ENCODE assay signal across 8 cellular contexts in genomic region chr22:41762980-41763779, GRCh38. TPM values are rescaled to one million over a fixed set of nuclear protein-coding genes. Genes with fewer than 3 reads are reported as not detected.
A peak's percentile ranks its signal among the peaks of the same experiment; 100 is the strongest.
DNase-seq lines count a peak whose midpoint lies in the region; ATAC-seq and TF ChIP-seq lines count a peak whose summit lies in the region.

No MANE protein-coding gene starts in this region.

- H3K79me2 ChIP-seq in OCI-LY1 (ENCODE audit: insufficient read depth, low read length) = no peaks in the 10 kb centered on the region
- H3K79me2 ChIP-seq in osteoblast (ENCODE audit: insufficient read depth, low read length) = no peaks in the 10 kb centered on the region

- H3K27ac ChIP-seq in heart right ventricle (no peak overlapping the region), right atrium auricular region (no peak overlapping the region), OCI-LY1 (ENCODE audit: low read depth, low read length, poor library complexity, severe bottlenecking) (no peak overlapping the region), osteoblast (ENCODE audit: low read depth, low read length) (no peak overlapping the region), suprapubic skin (no peak overlapping the region)

- no peak for TF ChIP-seq EP300 in suprapubic skin (IDR thresholded peaks at IDR 0.05)

- H3K27me3 ChIP-seq in heart right ventricle = peaks cover 0 to 8% (median 0%) of the 10 kb centered on the region in 7 donors
- H3K27me3 ChIP-seq in right atrium auricular region = no peaks in the 10 kb centered on the region
- H3K27me3 ChIP-seq in OCI-LY1 (ENCODE audit: insufficient read depth, low read length) = no peaks in the 10 kb centered on the region
- no peaks in the 10 kb centered on the region for H3K27me3 ChIP-seq in osteoblast (ENCODE audit: insufficient read depth, low read length)
- H3K27me3 ChIP-seq in suprapubic skin = no peaks in the 10 kb centered on the region

- H3K9ac ChIP-seq in OCI-LY1 (ENCODE audit: low read length) = no peak overlapping the region

- TF ChIP-seq CTCF in heart right ventricle (IDR thresholded peaks at IDR 0.05) = peak in 6 of 9 donors; percentile 15 to 45 (median 34)
- peak in 1 of 2 donors; percentile 24 for TF ChIP-seq CTCF in right atrium auricular region (IDR thresholded peaks at IDR 0.05)
- peak; percentile 89 for TF ChIP-seq CTCF in OCI-LY1 (IDR thresholded peaks at IDR 0.05; ENCODE audit: low read length)
- peak; percentile 49 for TF ChIP-seq CTCF in osteoblast (IDR thresholded peaks at IDR 0.05; ENCODE audit: extremely low read depth, low read depth, low read length)
- no peak for TF ChIP-seq CTCF in suprapubic skin (IDR thresholded peaks at IDR 0.05)

- H3K9me3 ChIP-seq in heart right ventricle = no peaks in the 10 kb centered on the region
- no peaks in the 10 kb centered on the region for H3K9me3 ChIP-seq in right atrium auricular region
- H3K9me3 ChIP-seq in OCI-LY1 (ENCODE audit: low read length) = no peaks in the 10 kb centered on the region
- H3K9me3 ChIP-seq in osteoblast (ENCODE audit: low read depth, low read length) = no peaks in the 10 kb centered on the region
- H3K9me3 ChIP-seq in suprapubic skin = no peaks in the 10 kb centered on the region

- intact Hi-C loops in heart right ventricle (cut with DNase I) = no loop called here

- H3K4me2 ChIP-seq in OCI-LY1 (ENCODE audit: low read length) (no peak overlapping the region), osteoblast (ENCODE audit: insufficient read depth, low read length) (no peak overlapping the region)

- H3K4me3 ChIP-seq in heart right ventricle (no peak overlapping the region), right atrium auricular region (no peak overlapping the region), OCI-LY1 (ENCODE audit: low read depth, low read length, poor library complexity, severe bottlenecking) (no peak overlapping the region), osteoblast (ENCODE audit: insufficient read depth, low read length) (no peak overlapping the region), suprapubic skin (no peak overlapping the region)

- no peaks in the 10 kb centered on the region for H3F3A ChIP-seq in OCI-LY1 (ENCODE audit: insufficient read depth, low read length)

- H4K20me1 ChIP-seq in OCI-LY1 (ENCODE audit: insufficient read depth, low read length) = no peaks in the 10 kb centered on the region
- no peaks in the 10 kb centered on the region for H4K20me1 ChIP-seq in osteoblast (ENCODE audit: insufficient read depth, low read length)

- WGBS in heart right ventricle, 2 donors = 51 to 54% methylated on average over 14 of the region's 14 CpGs
- 68% methylated on average over 13 of the region's 14 CpGs for WGBS in suprapubic skin

- no peaks in the 10 kb centered on the region for H3K36me3 ChIP-seq in heart right ventricle
- H3K36me3 ChIP-seq in right atrium auricular region = no peaks in the 10 kb centered on the region
- H3K36me3 ChIP-seq in OCI-LY1 (ENCODE audit: insufficient read depth, low read length) = no peaks in the 10 kb centered on the region
- no peaks in the 10 kb centered on the region for H3K36me3 ChIP-seq in osteoblast (ENCODE audit: insufficient read depth, low read length)
- no peaks in the 10 kb centered on the region for H3K36me3 ChIP-seq in suprapubic skin

- H3K4me1 ChIP-seq in heart right ventricle (peaks cover 0 to 4% (median 0%) of the 10 kb centered on the region in 9 donors), right atrium auricular region (no peaks in the 10 kb centered on the region), OCI-LY1 (ENCODE audit: insufficient read depth, low read length, severe bottlenecking) (no peaks in the 10 kb centered on the region), osteoblast (ENCODE audit: insufficient read depth, low read length) (no peaks in the 10 kb centered on the region), suprapubic skin (no peaks in the 10 kb centered on the region)

- H2AFZ ChIP-seq in OCI-LY1 (ENCODE audit: low read length) (no peak overlapping the region), osteoblast (ENCODE audit: low read length) (no peak overlapping the region)

- ATAC-seq in heart right ventricle = no peak
- no peak for ATAC-seq in GM18858 (IDR thresholded peaks at IDR 0.05; ENCODE audit: unreplicated experiment)
- ATAC-seq in HG02571 (IDR thresholded peaks at IDR 0.05; ENCODE audit: unreplicated experiment) = no peak

- no peak for TF ChIP-seq POLR2A in suprapubic skin (IDR thresholded peaks at IDR 0.05)

- no peaks in the 10 kb centered on the region for H3K9me2 ChIP-seq in OCI-LY1 (ENCODE audit: low read depth, low read length)

- DNase-seq in heart right ventricle (no peak), right atrium auricular region (ENCODE audit: low spot score) (no peak), cerebellar cortex (ENCODE audit: low spot score) (peak; percentile 50), osteoblast (ENCODE audit: insufficient read length, low spot score, missing footprints) (no peak), suprapubic skin (ENCODE audit: low spot score in 2 of 2) (no peak)

RNA-seq across cellular contexts. Expression of gene CCDC134, which starts 37.3 kb away (rescaled TPM):
- total RNA-seq in heart right ventricle (1 to 10 TPM; 2.6 to 7.3 (median 4.0) TPM), right atrium auricular region (1 to 10 TPM; 4.0 to 6.4 TPM), osteoblast (8.3 and 11.8 TPM in 2 replicates), suprapubic skin (10 to 100 TPM; 10.1 to 22.0 (median 15.2) TPM)
- 1 to 10 TPM; 1.2 to 1.8 TPM for polyA plus RNA-seq in heart right ventricle

Comparison
In these comparisons a context has a peak if more than half of its experiments do, and no peak if none do; other contexts are left out.
1. CTCF ChIP-seq: peak in heart right ventricle (6 of 9), OCI-LY1 (single experiment) and osteoblast (single experiment); none in suprapubic skin (0 of 2).